In genomic region chr4:1746265-1746691, GRCh38 we compare ENCODE assay signal across 8 cellular contexts. TPM values are rescaled to one million over a fixed set of nuclear protein-coding genes. Genes with fewer than 3 reads are reported as not detected.
DNase-seq lines count a peak whose midpoint lies in the region; ATAC-seq, FAIRE-seq and TF ChIP-seq lines count a peak whose summit lies in the region.

No MANE protein-coding gene starts in this region.

- H3K27me3 Mint-ChIP-seq in Caco-2 (ENCODE audit: insufficient read depth, unreplicated experiment) = no peaks in the 10 kb centered on the region
- H3K27me3 Mint-ChIP-seq in naive thymus-derived CD8-positive, alpha-beta T cell = no peaks in the 10 kb centered on the region

- H3K36me3 ChIP-seq in Caco-2 (ENCODE audit: control insufficient read depth, insufficient read depth, low read length) = no peaks in the 10 kb centered on the region
- peaks cover 2 to 12% of the 10 kb centered on the region in 2 experiments for H3K36me3 ChIP-seq in endothelial cell of umbilical vein (ENCODE audit: control insufficient read depth in 2 of 2, extremely low read depth in 1 of 2, insufficient read depth in 2 of 2, low read length in 2 of 2)

- H3K9me3 Mint-ChIP-seq in Caco-2 (ENCODE audit: unreplicated experiment) = no peaks in the 10 kb centered on the region
- H3K9me3 Mint-ChIP-seq in naive thymus-derived CD8-positive, alpha-beta T cell = no peaks in the 10 kb centered on the region

- H3K4me3 ChIP-seq in Caco-2 (ENCODE audit: low read depth, low read length) (no peak overlapping the region), endothelial cell of umbilical vein (replicated peaks in 1 of 3; ENCODE audit: insufficient read depth in 1 of 3, low read depth in 1 of 3, low read length in 3 of 3) (no peak overlapping the region)

- no peaks in the 10 kb centered on the region for H3K4me1 Mint-ChIP-seq in Caco-2 (ENCODE audit: low read depth, unreplicated experiment)
- peaks cover 0 to 4% (median under 1%) of the 10 kb centered on the region in 4 donors for H3K4me1 Mint-ChIP-seq in naive thymus-derived CD8-positive, alpha-beta T cell

- H3K36me3 Mint-ChIP-seq in Caco-2 (ENCODE audit: insufficient read depth, unreplicated experiment) = peaks cover 36% of the 10 kb centered on the region
- H3K36me3 Mint-ChIP-seq in naive thymus-derived CD8-positive, alpha-beta T cell = peaks cover 0 to 41% (median 3%) of the 10 kb centered on the region in 3 donors

- no peaks in the 10 kb centered on the region for H3K79me2 ChIP-seq in endothelial cell of umbilical vein (ENCODE audit: control insufficient read depth, insufficient read depth, low read length)

- dilution Hi-C loops in endothelial cell of umbilical vein (cut with MboI; ENCODE audit: extremely low pct_ligation_motif_present, low sequenced_read_pairs) = no loop called here

- no peak overlapping the region for H3K4me3 Mint-ChIP-seq in Caco-2 (ENCODE audit: unreplicated experiment)
- no peak overlapping the region for H3K4me3 Mint-ChIP-seq in naive thymus-derived CD8-positive, alpha-beta T cell

- no peaks in the 10 kb centered on the region for H3K9me1 ChIP-seq in endothelial cell of umbilical vein (replicated peaks; ENCODE audit: control insufficient read depth, extremely low read depth, insufficient read depth, low read length)

- no peak overlapping the region for H3K27ac ChIP-seq in endothelial cell of umbilical vein (ENCODE audit: insufficient read depth, low read depth, low read length)

- H2AFZ ChIP-seq in endothelial cell of umbilical vein (ENCODE audit: low read depth, low read length) = no peak overlapping the region

- no peak overlapping the region for H3K27ac Mint-ChIP-seq in Caco-2 (ENCODE audit: unreplicated experiment)
- H3K27ac Mint-ChIP-seq in naive thymus-derived CD8-positive, alpha-beta T cell = no peak overlapping the region

- DNase-seq in Caco-2 (peak; percentile 80 to 89), NCI-H774 (lab: John Stamatoyannopoulos, UW) (peak; percentile 21), endothelial cell of umbilical vein (ENCODE audit: low read depth, low spot score) (peak; percentile 75)
- DNase-seq in activated CD8-positive, alpha-beta memory T cell treated with anti-CD3 and anti-CD28 coated beads for 24 hours = peak; percentile 93
- peak; percentile 61 to 86 (median 74) for DNase-seq in naive thymus-derived CD8-positive, alpha-beta T cell
- DNase-seq in stimulated activated naive CD4-positive, alpha-beta T cell (lab: John Stamatoyannopoulos, UW) = peak; percentile 17 to 70 (median 56)

- intact Hi-C loops in Caco-2 (cut with micrococcal nuclease; ENCODE audit: unreplicated experiment) (loop anchor here (5.0 kb wide), 1 partner anchor 441 kb away; no protein-coding TSS in a partner anchor), endothelial cell of umbilical vein (cut with micrococcal nuclease) (loop anchor here (5.0 kb wide), 1 partner anchor 46 kb away; the partner anchor contains the start of gene FGFR3)

- H3K4me1 ChIP-seq in Caco-2 (0 out of 2 replicates have a peak, but pooled peaks cover 5% of the 10 kb centered on the region), endothelial cell of umbilical vein (ENCODE audit: control insufficient read depth, extremely low read depth, insufficient read depth, low read length) (peaks cover 4% of the 10 kb centered on the region)

- H3K4me2 ChIP-seq in endothelial cell of umbilical vein (ENCODE audit: insufficient read depth, low read length) = no peak overlapping the region

- no TSS peak for BruUV-seq in Caco-2 (replicated peaks; lab: Mats Ljungman, UMichigan)
- BruUV-seq in endothelial cell of umbilical vein (replicated peaks; lab: Mats Ljungman, UMichigan) = no TSS peak

- peak; percentile 66 to 85 for TF ChIP-seq CTCF in Caco-2 (IDR thresholded peaks at IDR 0.05; ENCODE audit: insufficient read depth in 1 of 2, low read depth in 1 of 2, low read length in 1 of 2, severe bottlenecking in 1 of 2, unreplicated experiment in 1 of 2)
- TF ChIP-seq CTCF in endothelial cell of umbilical vein (IDR thresholded peaks at IDR 0.05; ENCODE audit: extremely low read depth in 1 of 2, insufficient read depth in 1 of 2, low read depth in 1 of 2, low read length in 2 of 2) = peak; percentile 93 to 96

- no peak for FAIRE-seq in endothelial cell of umbilical vein (lab: Jason Lieb, UNC)

- H3K9ac ChIP-seq in endothelial cell of umbilical vein (replicated peaks; ENCODE audit: extremely low read depth, insufficient read depth, low read length) = no peak overlapping the region

- H3K27me3 ChIP-seq in Caco-2 (replicated peaks; ENCODE audit: control insufficient read depth, insufficient read depth, low read length) (no peaks in the 10 kb centered on the region), endothelial cell of umbilical vein (ENCODE audit: control insufficient read depth in 2 of 2, insufficient read depth in 2 of 2, low read length in 2 of 2) (no peaks in the 10 kb centered on the region)

- no peaks in the 10 kb centered on the region for H3K9me3 ChIP-seq in Caco-2
- H3K9me3 ChIP-seq in endothelial cell of umbilical vein (replicated peaks; ENCODE audit: control insufficient read depth, insufficient read depth, low read length) = no peaks in the 10 kb centered on the region

- peak; percentile 59 for ATAC-seq in HG02642 (IDR thresholded peaks at IDR 0.05; ENCODE audit: poor library complexity, unreplicated experiment)
- peak; percentile 75 to 87 for ATAC-seq in naive thymus-derived CD8-positive, alpha-beta T cell
- no peak for ATAC-seq in GM19452 (IDR thresholded peaks at IDR 0.05; ENCODE audit: unreplicated experiment)

- CTCF ChIA-PET in Caco-2 (lab: Charles Lee) = interaction anchor here (0.6 to 2.7 kb wide), 4 partner anchors 22 to 64 kb away, joined by 3 to 23 read pairs (median 10); no protein-coding TSS in a partner anchor
- CTCF ChIA-PET in endothelial cell of umbilical vein (lab: Charles Lee) = interaction anchor here (1.3 to 6.0 kb wide), 6 partner anchors 8 to 165 kb away, joined by 4 to 198 read pairs (median 14); no protein-coding TSS in a partner anchor

- POLR2A ChIA-PET in Caco-2 (lab: Charles Lee) (no interaction called here), endothelial cell of umbilical vein (lab: Charles Lee) (no interaction called here)
- POLR2A ChIA-PET in naive thymus-derived CD8-positive, alpha-beta T cell (lab: Charles Lee) = interaction anchor here (0.6 to 1.2 kb wide), 3 partner anchors 63 to 152 kb away, joined by 3 read pairs; no protein-coding TSS in a partner anchor

- no peak for TF ChIP-seq POLR2A in endothelial cell of umbilical vein (IDR thresholded peaks at IDR 0.05; ENCODE audit: low read depth, low read length)

- H4K20me1 ChIP-seq in endothelial cell of umbilical vein (replicated peaks; ENCODE audit: control insufficient read depth, extremely low read depth, insufficient read depth, low read length) = no peaks in the 10 kb centered on the region

RNA-seq across cellular contexts. Expression of gene TACC3, which starts 25.0 kb away (rescaled TPM):
- total RNA-seq in Caco-2 (2022) (104 and 106 TPM in 2 replicates), endothelial cell of umbilical vein (123 and 135 TPM in 2 replicates)
- 41.2 and 54.5 TPM in 2 replicates for polyA plus RNA-seq in endothelial cell of umbilical vein
- polyA plus RNA-seq in endothelial cell of umbilical vein (2011; cell fraction: cytosol; rRNA removed) = 56.0 and 64.2 TPM in 2 replicates
- 132 and 166 TPM in 2 replicates for polyA plus RNA-seq in endothelial cell of umbilical vein (2011; cell fraction: nucleus; rRNA removed)
- polyA plus RNA-seq in endothelial cell of umbilical vein (2012) = 32.3 and 77.6 TPM in 2 replicates
- 18.0 and 19.3 TPM in 2 replicates for polyA minus RNA-seq in endothelial cell of umbilical vein
- polyA minus RNA-seq in endothelial cell of umbilical vein (2011; cell fraction: cytosol; rRNA and poly(A)+ RNA removed) = 23.2 TPM
- 28.0 and 30.7 TPM in 2 replicates for polyA minus RNA-seq in endothelial cell of umbilical vein (2011; cell fraction: nucleus; rRNA and poly(A)+ RNA removed)
- 100 to 1,000 TPM; 145 to 150 TPM for total RNA-seq in naive thymus-derived CD8-positive, alpha-beta T cell
- polyA plus RNA-seq in naive thymus-derived CD8-positive, alpha-beta T cell = 10 to 100 TPM; 38.7 to 91.6 (median 61.2) TPM

RNA-seq across cellular contexts. Expression of gene TMEM129, which starts 25.2 kb away (rescaled TPM):
- total RNA-seq in Caco-2 (2022) = 36.5 and 39.0 TPM in 2 replicates
- 23.2 and 24.8 TPM in 2 replicates for total RNA-seq in endothelial cell of umbilical vein
- 33.2 and 53.7 TPM in 2 replicates for polyA plus RNA-seq in endothelial cell of umbilical vein
- polyA plus RNA-seq in endothelial cell of umbilical vein (2011; cell fraction: cytosol; rRNA removed) = 19.8 and 29.5 TPM in 2 replicates
- 22.0 and 24.0 TPM in 2 replicates for polyA plus RNA-seq in endothelial cell of umbilical vein (2011; cell fraction: nucleus; rRNA removed)
- polyA plus RNA-seq in endothelial cell of umbilical vein (2012) = 11.7 and 14.3 TPM in 2 replicates
- polyA minus RNA-seq in endothelial cell of umbilical vein = 15.1 and 18.8 TPM in 2 replicates
- polyA minus RNA-seq in endothelial cell of umbilical vein (2011; cell fraction: cytosol; rRNA and poly(A)+ RNA removed) = 10.2 TPM
- polyA minus RNA-seq in endothelial cell of umbilical vein (2011; cell fraction: nucleus; rRNA and poly(A)+ RNA removed) = 7.0 and 9.7 TPM in 2 replicates
- 10 to 100 TPM; 34.0 to 35.2 TPM for total RNA-seq in naive thymus-derived CD8-positive, alpha-beta T cell
- 10 to 100 TPM; 26.9 to 41.7 (median 28.4) TPM for polyA plus RNA-seq in naive thymus-derived CD8-positive, alpha-beta T cell

RNA-seq across cellular contexts. Expression of gene SLBP, which starts 34.2 kb away (rescaled TPM):
- 113 and 116 TPM in 2 replicates for total RNA-seq in Caco-2 (2022)
- total RNA-seq in endothelial cell of umbilical vein = 62.7 and 63.1 TPM in 2 replicates
- 41.2 and 48.3 TPM in 2 replicates for polyA plus RNA-seq in endothelial cell of umbilical vein
- 57.1 and 65.0 TPM in 2 replicates for polyA plus RNA-seq in endothelial cell of umbilical vein (2011; cell fraction: cytosol; rRNA removed)
- polyA plus RNA-seq in endothelial cell of umbilical vein (2011; cell fraction: nucleus; rRNA removed) = 37.7 and 48.4 TPM in 2 replicates
- 53.0 and 69.2 TPM in 2 replicates for polyA plus RNA-seq in endothelial cell of umbilical vein (2012)
- 27.3 and 28.7 TPM in 2 replicates for polyA minus RNA-seq in endothelial cell of umbilical vein
- 42.8 TPM for polyA minus RNA-seq in endothelial cell of umbilical vein (2011; cell fraction: cytosol; rRNA and poly(A)+ RNA removed)
- polyA minus RNA-seq in endothelial cell of umbilical vein (2011; cell fraction: nucleus; rRNA and poly(A)+ RNA removed) = 12.9 and 13.2 TPM in 2 replicates
- total RNA-seq in naive thymus-derived CD8-positive, alpha-beta T cell = 10 to 100 TPM; 32.5 to 33.9 TPM
- 10 to 100 TPM; 42.6 to 49.3 (median 46.6) TPM for polyA plus RNA-seq in naive thymus-derived CD8-positive, alpha-beta T cell

RNA-seq across cellular contexts. Expression of gene FGFR3, which starts 46.8 kb away (rescaled TPM):
- total RNA-seq in Caco-2 (2022) (112 and 132 TPM in 2 replicates), endothelial cell of umbilical vein (1.2 TPM in 2 replicates)
- polyA plus RNA-seq in endothelial cell of umbilical vein = 0.73 and 0.92 TPM in 2 replicates
- polyA plus RNA-seq in endothelial cell of umbilical vein (2011; cell fraction: cytosol; rRNA removed) = 0.48 and 0.63 TPM in 2 replicates
- 3.4 and 4.4 TPM in 2 replicates for polyA plus RNA-seq in endothelial cell of umbilical vein (2011; cell fraction: nucleus; rRNA removed)
- polyA plus RNA-seq in endothelial cell of umbilical vein (2012) = 0.46 and 0.60 TPM in 2 replicates
- 1.6 and 1.7 TPM in 2 replicates for polyA minus RNA-seq in endothelial cell of umbilical vein
- 5.6 TPM for polyA minus RNA-seq in endothelial cell of umbilical vein (2011; cell fraction: cytosol; rRNA and poly(A)+ RNA removed)
- polyA minus RNA-seq in endothelial cell of umbilical vein (2011; cell fraction: nucleus; rRNA and poly(A)+ RNA removed) = 1.1 and 1.3 TPM in 2 replicates
- total RNA-seq in naive thymus-derived CD8-positive, alpha-beta T cell = not detected
- polyA plus RNA-seq in naive thymus-derived CD8-positive, alpha-beta T cell = under 1 TPM in 1 of 3 donors, not detected in 2; 0.19 TPM

Comparison
In these comparisons a context has a peak if more than half of its experiments do, and no peak if none do; other contexts are left out.
1. DNase-seq: peak in every context shown above with its lines; median percentile 93 in activated CD8-positive, alpha-beta memory T cell treated with anti-CD3 and anti-CD28 coated beads for 24 hours; 84 in Caco-2; 75 in endothelial cell of umbilical vein; 74 in naive thymus-derived CD8-positive, alpha-beta T cell; 56 in stimulated activated naive CD4-positive, alpha-beta T cell; 21 in NCI-H774.